ENCODE assay signal across 9 cellular contexts in the genomic region with DNA sequence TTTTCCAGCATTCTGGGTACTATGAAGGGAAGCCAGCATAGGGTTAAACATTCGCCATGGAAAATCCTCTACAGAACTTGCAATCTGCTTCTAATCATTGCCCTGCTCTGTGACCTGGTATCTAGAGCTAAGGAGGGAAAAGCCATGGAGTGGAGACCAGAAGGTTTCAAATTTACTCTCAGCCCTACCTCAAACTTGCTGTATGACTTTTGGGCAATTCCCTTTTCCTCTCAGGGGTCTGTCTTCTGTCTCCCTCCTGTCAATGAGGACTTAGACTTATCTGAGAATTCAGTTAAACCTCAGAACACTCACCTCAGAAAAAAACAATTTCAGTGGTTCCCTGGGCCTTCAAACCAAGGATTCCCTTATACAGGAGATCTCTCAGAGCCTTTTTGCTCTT. TPM values are rescaled to one million over a fixed set of nuclear protein-coding genes. Genes with fewer than 3 reads are reported as not detected.
DNase-seq lines count a peak whose midpoint lies in the region; ATAC-seq, FAIRE-seq and TF ChIP-seq lines count a peak whose summit lies in the region.
"Had no signal": no experiment of that assay in that cellular context is flagged by ENCODE, and none has a peak within 500 bp of the region (broad histone marks: within the 10 kb centered on the region; RNA-seq: fewer than 3 reads in every experiment).

No MANE protein-coding gene starts in this region.

- no peaks in the 10 kb centered on the region for H3K9me3 ChIP-seq in ascending aorta
- no peaks in the 10 kb centered on the region for H3K9me3 ChIP-seq in neuron (ENCODE audit: low read length)

- ATAC-seq in HG03097 (IDR thresholded peaks at IDR 0.05; ENCODE audit: low FRiP score, unreplicated experiment) = peak; percentile 30

- H3K36me3 ChIP-seq in ascending aorta = no peaks in the 10 kb centered on the region
- no peaks in the 10 kb centered on the region for H3K36me3 ChIP-seq in neuron (ENCODE audit: insufficient read depth, low read length)

- H3K27ac ChIP-seq in ascending aorta = peak overlapping the region; percentile 66 to 91

- FAIRE-seq in GM12892 (lab: Jason Lieb, UNC) = peak; percentile 83
- FAIRE-seq: TTC549 had no signal

- TF ChIP-seq CTCF in ascending aorta (IDR thresholded peaks at IDR 0.05) = no peak

- DNase-seq in GM12892 (ENCODE audit: insufficient read length) (no peak), ascending aorta (ENCODE audit: low spot score in 2 of 2) (no peak), NCI-H1092 treated with DMSO at 0.1 percent for 48 hours (lab: John Stamatoyannopoulos, UW) (no peak), SW 1271 (lab: John Stamatoyannopoulos, UW) (no peak), KG1 (lab: John Stamatoyannopoulos, UW) (no peak), cerebellum (ENCODE audit: low spot score) (no peak)

- TF ChIP-seq POLR2A in GM12892 (IDR thresholded peaks at IDR 0.05; ENCODE audit: low read depth, low read length) = no peak

- intact Hi-C loops in ascending aorta (cut with DNase I) = loop anchor here (2.0 kb wide), 1 partner anchor 449 kb away; a partner anchor contains a TSS

- H3K4me1 ChIP-seq in ascending aorta = no peaks in the 10 kb centered on the region
- H3K4me1 ChIP-seq in neuron (ENCODE audit: insufficient read depth, low read length) = peaks cover 25% of the 10 kb centered on the region

- no peak overlapping the region for H2AFZ ChIP-seq in neuron (ENCODE audit: low read depth, low read length)

- H3K4me3 ChIP-seq in ascending aorta (peak overlapping the region; percentile 61 to 71), neuron (ENCODE audit: low read length) (peak overlapping the region; percentile 45)

- no peaks in the 10 kb centered on the region for H3K27me3 ChIP-seq in ascending aorta
- no peaks in the 10 kb centered on the region for H3K27me3 ChIP-seq in neuron (ENCODE audit: insufficient read depth, low read length)

RNA-seq across cellular contexts. Expression of a gene that starts 29.1 kb away (rescaled TPM):
- 14.4 TPM for polyA plus RNA-seq in GM12892 (2012; ENCODE audit: missing spikeins)
- total RNA-seq in ascending aorta (28.6 TPM), cerebellum (55.4 TPM)
